Comparison of ENCODE assay signal across 12 cellular contexts in genomic region chr15:71455107-71455506, GRCh38.
DNase-seq lines count a peak whose midpoint lies in the region; ATAC-seq lines count a peak whose summit lies in the region.
"Had no signal": no experiment of that assay in that cellular context is flagged by ENCODE, and none has a peak within 500 bp of the region (broad histone marks: within the 10 kb centered on the region; RNA-seq: fewer than 3 reads in every experiment).

No MANE protein-coding gene starts in this region.

- ATAC-seq in GM21381 (IDR thresholded peaks at IDR 0.05; ENCODE audit: unreplicated experiment) = no peak
- ATAC-seq in GM21528 (IDR thresholded peaks at IDR 0.05; ENCODE audit: low FRiP score, unreplicated experiment) = no peak
- no peak for ATAC-seq in GM18520 (IDR thresholded peaks at IDR 0.05; ENCODE audit: unreplicated experiment)
- no peak for ATAC-seq in HG02798 (IDR thresholded peaks at IDR 0.05; ENCODE audit: poor library complexity, unreplicated experiment)
- ATAC-seq: activated T-cell treated with anti-CD3 and anti-CD28 coated beads, Interleukin-2, amount 50 U/mL, for 4 hours; CD8-positive, alpha-beta T cell had no signal

- peak; percentile 44 for DNase-seq in COLO668 (lab: John Stamatoyannopoulos, UW; ENCODE audit: unreplicated experiment)
- peak; percentile 50 for DNase-seq in NCI-H1105 (lab: John Stamatoyannopoulos, UW)
- peak; percentile 4 for DNase-seq in NCI-H69 (lab: John Stamatoyannopoulos, UW)
- peak; percentile 31 for DNase-seq in fibroblast of peridontal ligament (ENCODE audit: extremely low read depth)
- DNase-seq: activated T-cell treated with anti-CD3 and anti-CD28 coated beads, Interleukin-2, amount 50 U/mL, for 4 hours; CD8-positive, alpha-beta T cell; stimulated activated CD4-positive, alpha-beta T cell treated with anti-CD3 and anti-CD28 coated beads, Interleukin-4, amount 100 ng/mL, for 24 hours; SW 1271 had no signal
